In genomic region chr16:64428463-64428862, GRCh38 we compare ENCODE assay signal across 1 cellular context.
TF ChIP-seq lines count a peak whose summit lies in the region.

No MANE protein-coding gene starts in this region.

TF ChIP-seq in SK-N-SH, 30 proteins besides CTCF, POLR2A, EP300 and RAD21 (continued from another document):
- TF ChIP-seq MAX (IDR thresholded peaks at IDR 0.05; ENCODE audit: low read depth) (peak; percentile 60), RXRA (IDR thresholded peaks at IDR 0.05; ENCODE audit: borderline replicate concordance, low read depth) (peak; percentile 87; the same call in 1 of the 2 replicates), POLR2AphosphoS5 (IDR thresholded peaks at IDR 0.05; ENCODE audit: low read depth, low read length) (peak; percentile 88), YY1 (IDR thresholded peaks at IDR 0.05; ENCODE audit: low read depth) (peak; percentile 58; the same call in 1 of the 2 replicates), RCOR1 (IDR thresholded peaks at IDR 0.05; ENCODE audit: low read length) (0 out of 2 replicates have a peak, but pooled peaks have one; percentile 22), IRF3 (IDR thresholded peaks at IDR 0.05; ENCODE audit: low read depth, low read length) (no peak), TEAD4 (IDR thresholded peaks at IDR 0.05; ENCODE audit: borderline replicate concordance, insufficient read depth) (peak; percentile 92), NFIC (IDR thresholded peaks at IDR 0.05; ENCODE audit: borderline replicate concordance) (peak; percentile 99)
